Comparison of ENCODE assay signal across 24 cellular contexts in the genomic region with DNA sequence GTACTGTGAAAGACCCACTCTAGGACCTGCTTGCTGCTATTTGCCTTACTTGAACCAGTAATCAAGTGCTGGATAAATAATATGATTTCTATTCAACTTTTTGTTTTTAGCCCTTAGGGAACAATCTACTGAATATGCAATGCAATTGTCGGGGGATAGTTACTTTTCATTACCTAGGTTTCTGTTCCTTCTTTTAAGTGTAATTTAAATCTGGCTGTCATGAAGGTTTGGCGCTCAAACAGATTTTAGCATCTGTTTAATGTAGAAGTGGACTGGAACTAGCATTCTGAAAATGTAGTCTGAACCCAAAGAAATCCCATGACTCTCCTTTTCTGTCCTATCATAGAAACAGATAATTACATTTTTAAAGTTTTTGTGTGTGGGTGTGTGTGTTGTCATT. TPM values are rescaled to one million over a fixed set of nuclear protein-coding genes. Genes with fewer than 3 reads are reported as not detected.
DNase-seq lines count a peak whose midpoint lies in the region; ATAC-seq, FAIRE-seq and TF ChIP-seq lines count a peak whose summit lies in the region.
"Had no signal": no experiment of that assay in that cellular context is flagged by ENCODE, and none has a peak within 500 bp of the region (broad histone marks: within the 10 kb centered on the region; RNA-seq: fewer than 3 reads in every experiment).

No MANE protein-coding gene starts in this region.

- no peak for ATAC-seq in GM12878
- ATAC-seq in esophagus mucosa = no peak
- ATAC-seq: T-helper 17 cell had no signal

- intact Hi-C loops in GM12878 (cut with micrococcal nuclease; ENCODE audit: unreplicated experiment) = no loop called here

- H4K20me1 ChIP-seq in DOHH2 (ENCODE audit: control insufficient read depth, insufficient read depth, low read depth, low read length) (no peaks in the 10 kb centered on the region), Karpas-422 (ENCODE audit: insufficient read depth, low read depth, low read length) (no peaks in the 10 kb centered on the region), GM12878 (ENCODE audit: control insufficient read depth, insufficient read depth) (no peaks in the 10 kb centered on the region)

- H3K4me3 ChIP-seq in DOHH2 (ENCODE audit: low read length) (peak overlapping the region; percentile 7), Karpas-422 (ENCODE audit: low read length) (no peak overlapping the region), GM12878 (no peak overlapping the region; the same call in 1 of the 2 replicates), subcutaneous abdominal adipose tissue (ENCODE audit: low read depth in 1 of 5, low read length in 5 of 5) (no peak overlapping the region), BE2C (ENCODE audit: low read depth, low read length) (no peak overlapping the region)
- H3K4me3 ChIP-seq: BLaER1 treated with 17β-estradiol and CSF1 and Interleukin-3, amounts not matched to agents 10 nM and 100 nM; PC-9; SK-N-MC had no signal

- DNase-seq in Karpas-422 (peak; percentile 49), GM12878 (ENCODE audit: low read depth, low spot score) (no peak), BE2C (no peak)
- DNase-seq in stimulated activated CD4-positive, alpha-beta T cell treated with anti-CD3 and anti-CD28 coated beads, Interleukin-1b, Interleukin-23, amount 100 ng/mL, for 48 hours = no peak
- DNase-seq: Caco-2; CD4-positive, alpha-beta memory T cell; DND-41; H7; MM.1S; NCI-H1105 treated with DMSO at 0.1 percent for 48 hours; NCI-H2029 treated with DMSO at 0.1 percent for 48 hours; NCI-H226; NCI-H524; NCI-H774; NK-92 treated with Interleukin-12 subunit alpha and Interleukin-12 subunit beta, amount 100 ng/mL, for 24 hours; PC-9; RPMI8226; SHP77; T-helper 17 cell had no signal

- WGBS in GM12878 (ENCODE audit: insufficient coverage, insufficient replicate concordance, low lambda C conversion rate, missing lambda C conversion rate) = 43% methylated on average over 2 of the region's 2 CpGs

- POLR2A ChIA-PET in GM12878 (lab: Charles Lee) = no interaction called here

- no peaks in the 10 kb centered on the region for H3K79me2 ChIP-seq in DOHH2 (ENCODE audit: control insufficient read depth, low read length)
- H3K79me2 ChIP-seq in Karpas-422 (ENCODE audit: low read length) = no peaks in the 10 kb centered on the region
- H3K79me2 ChIP-seq in GM12878 (ENCODE audit: control insufficient read depth, insufficient read depth, low read length) = peaks cover 6% of the 10 kb centered on the region

- CTCF ChIA-PET in GM12878 (lab: Yijun Ruan, JAX) = interaction anchor here (0.8 to 1.4 kb wide), 4 partner anchors 35 to 289 kb away, joined by 3 to 6 read pairs (median 3); no protein-coding TSS in a partner anchor

- H3K27me3 ChIP-seq in DOHH2 (ENCODE audit: control insufficient read depth, low read length) (peaks cover 29% of the 10 kb centered on the region), Karpas-422 (ENCODE audit: low read length) (no peaks in the 10 kb centered on the region), GM12878 (replicated peaks in 1 of 2; ENCODE audit: control insufficient read depth in 2 of 2, insufficient read depth in 2 of 2, low read length in 1 of 2) (no peaks in the 10 kb centered on the region), subcutaneous abdominal adipose tissue (ENCODE audit: control insufficient read depth in 5 of 5, insufficient read depth in 4 of 5, low read length in 5 of 5) (no peaks in the 10 kb centered on the region), BE2C (no peaks in the 10 kb centered on the region)
- H3K27me3 ChIP-seq: BLaER1 treated with 17β-estradiol and CSF1 and Interleukin-3, amounts not matched to agents 10 nM and 100 nM had no signal

- no peaks in the 10 kb centered on the region for H3K9me2 ChIP-seq in DOHH2 (replicated peaks; ENCODE audit: control insufficient read depth, low read length)
- H3K9me2 ChIP-seq in Karpas-422 (replicated peaks; ENCODE audit: insufficient read depth, low read length) = no peaks in the 10 kb centered on the region

- in situ Hi-C loops in GM12878 (cut with MboI) = no loop called here

- RAD21 ChIA-PET in GM12878 (lab: Charles Lee; ENCODE audit: unreplicated experiment) = interaction anchor here (1.1 kb wide), 1 partner anchor 37 kb away, joined by 3 read pairs; no protein-coding TSS in a partner anchor

- H3K27ac ChIP-seq in DOHH2 (ENCODE audit: low read depth, low read length) (peak overlapping the region; percentile 30; the same call in 1 of the 2 replicates), Karpas-422 (ENCODE audit: low read length) (no peak overlapping the region), GM12878 (ENCODE audit: control insufficient read depth, insufficient read depth) (no peak overlapping the region), subcutaneous abdominal adipose tissue (ENCODE audit: low read depth, low read length) (peak overlapping the region; percentile 99)
- H3K27ac ChIP-seq: BLaER1 treated with 17β-estradiol and CSF1 and Interleukin-3, amounts not matched to agents 10 nM and 100 nM; PC-9; SK-N-MC had no signal

- H3K9me3 ChIP-seq in DOHH2 (ENCODE audit: control insufficient read depth, insufficient read depth, low read length) (no peaks in the 10 kb centered on the region), Karpas-422 (ENCODE audit: low read length) (no peaks in the 10 kb centered on the region), GM12878 (replicated peaks; ENCODE audit: control insufficient read depth, insufficient read depth, low read length) (no peaks in the 10 kb centered on the region), subcutaneous abdominal adipose tissue (ENCODE audit: control insufficient read depth in 5 of 5, low read length in 5 of 5) (no peaks in the 10 kb centered on the region), BE2C (no peaks in the 10 kb centered on the region)
- H3K9me3 ChIP-seq: BLaER1 treated with 17β-estradiol and CSF1 and Interleukin-3, amounts not matched to agents 10 nM and 100 nM; Caco-2 had no signal

- TF ChIP-seq EP300 in GM12878 (IDR thresholded peaks at IDR 0.05; ENCODE audit: borderline replicate concordance in 1 of 2, control insufficient read depth in 1 of 2, low read depth in 2 of 2, low read length in 2 of 2) = no peak

- SMC1A ChIA-PET in GM12878 (lab: Charles Lee; ENCODE audit: uncharacterized antibody, unreplicated experiment) = no interaction called here

- TF ChIP-seq CTCF in DOHH2 (IDR thresholded peaks at IDR 0.05; ENCODE audit: low read depth, low read length, poor library complexity, severe bottlenecking) (no peak), GM12878 (IDR thresholded peaks at IDR 0.05 in 2 of 3, conservative IDR thresholded peaks at IDR 0.05 in 1 of 3; ENCODE audit: control insufficient read depth in 2 of 3, extremely low read depth in 1 of 3, insufficient read depth in 1 of 3, low read depth in 3 of 3, low read length in 3 of 3) (no peak), BE2C (IDR thresholded peaks at IDR 0.05; ENCODE audit: low read depth, low read length) (no peak)

- H3F3A ChIP-seq in DOHH2 (ENCODE audit: control insufficient read depth, insufficient read depth) = peaks cover 7% of the 10 kb centered on the region

- H3K4me1 ChIP-seq in DOHH2 (ENCODE audit: control insufficient read depth, low read length) (peaks cover 37% of the 10 kb centered on the region), Karpas-422 (ENCODE audit: low read length) (peaks cover 26% of the 10 kb centered on the region), GM12878 (ENCODE audit: control insufficient read depth, insufficient read depth, low read length) (peaks cover 27% of the 10 kb centered on the region), subcutaneous abdominal adipose tissue (ENCODE audit: control insufficient read depth in 5 of 5, insufficient read depth in 5 of 5, low read length in 5 of 5) (peaks cover 12 to 97% (median 85%) of the 10 kb centered on the region in 5 donors), BE2C (no peaks in the 10 kb centered on the region)

- H3K9ac ChIP-seq in Karpas-422 (ENCODE audit: low read length) = no peak overlapping the region
- H3K9ac ChIP-seq in GM12878 (ENCODE audit: control insufficient read depth, insufficient read depth, low read length) = no peak overlapping the region
- H3K9ac ChIP-seq in subcutaneous abdominal adipose tissue (ENCODE audit: low read length in 5 of 5) = peak overlapping the region in 3 of 5 donors; percentile 32 to 92 (median 39)
- H3K9ac ChIP-seq: BLaER1 treated with 17β-estradiol and CSF1 and Interleukin-3, amounts not matched to agents 10 nM and 100 nM had no signal

- TF ChIP-seq RAD21 in GM12878 (IDR thresholded peaks at IDR 0.05; ENCODE audit: insufficient read depth, low read depth, low read length) = no peak

- H2AFZ ChIP-seq in Karpas-422 (ENCODE audit: low read length) (no peak overlapping the region), GM12878 (ENCODE audit: control insufficient read depth, low read depth, low read length) (no peak overlapping the region)
- H2AFZ ChIP-seq: PC-9 had no signal

- peak overlapping the region; percentile 61 for H3K4me2 ChIP-seq in DOHH2 (ENCODE audit: low read length)
- peak overlapping the region; percentile 44 for H3K4me2 ChIP-seq in Karpas-422 (ENCODE audit: low read depth, low read length, poor library complexity, severe bottlenecking)
- no peak overlapping the region for H3K4me2 ChIP-seq in GM12878 (ENCODE audit: control insufficient read depth, insufficient read depth)
- H3K4me2 ChIP-seq: PC-9 had no signal

- H3K36me3 ChIP-seq in DOHH2 (ENCODE audit: control insufficient read depth, low read length) (no peaks in the 10 kb centered on the region), Karpas-422 (ENCODE audit: insufficient read depth, low read length) (no peaks in the 10 kb centered on the region), GM12878 (ENCODE audit: control insufficient read depth in 2 of 2, insufficient read depth in 2 of 2, low read length in 1 of 2) (no peaks in the 10 kb centered on the region), subcutaneous abdominal adipose tissue (ENCODE audit: control insufficient read depth in 5 of 5, insufficient read depth in 5 of 5, low read length in 5 of 5) (peaks cover 3 to 10% (median 7%) of the 10 kb centered on the region in 5 donors), BE2C (no peaks in the 10 kb centered on the region)

- no peak for FAIRE-seq in GM12878 (lab: Jason Lieb, UNC)

- no TSS peak for BruUV-seq in GM12878 (replicated peaks; lab: Mats Ljungman, UMichigan)

- TF ChIP-seq POLR2A in GM12878 (IDR thresholded peaks at IDR 0.05; ENCODE audit: low read depth, low read length) = no peak

RNA-seq across cellular contexts. Expression of a gene that starts 4.8 kb away (rescaled TPM):
- 40.7 and 44.8 TPM in 2 replicates for total RNA-seq in Karpas-422 (2014; rRNA removed; shearing (Covaris generic); ENCODE audit: low replicate concordance)
- total RNA-seq in GM12878 (2013; cell fraction: nucleolus; rRNA removed) = 25.0 and 25.3 TPM in 2 replicates
- total RNA-seq in GM12878 (2014; rRNA removed) = 55.3 and 63.2 TPM in 2 replicates
- 38.0 and 44.9 TPM in 2 replicates for total RNA-seq in GM12878 (2014; rRNA removed; fragmentation: Illumina TruSeq; extraction: Trizol)
- 37.3 and 41.4 TPM in 2 replicates for total RNA-seq in GM12878 (2021)
- 84.8 TPM for polyA plus RNA-seq in GM12878 (2011; ENCODE audit: low read depth)
- polyA plus RNA-seq in GM12878 (2011; rRNA removed) = 58.9 and 64.9 TPM in 2 replicates
- 68.7 and 81.4 TPM in 2 replicates for polyA plus RNA-seq in GM12878 (2011; cell fraction: cytosol; rRNA removed)
- polyA plus RNA-seq in GM12878 (2011; cell fraction: nucleus; rRNA removed) = 52.0 and 106 TPM in 2 replicates
- polyA plus RNA-seq in GM12878 (2012) = 60.0 and 63.1 TPM in 2 replicates
- polyA plus RNA-seq in GM12878 (2014; fragmentation: Illumina TruSeq; extraction: Trizol) = 41.0 and 45.6 TPM in 2 replicates
- 100 to 1,000 TPM; 137 to 145 TPM for polyA plus RNA-seq in GM12878 (2014; fragmentation: Nextera tagmentation; extraction: Ambion mirVana)
- polyA plus RNA-seq in GM12878 (2014; rRNA removed) = 60.3 and 72.6 TPM in 2 replicates
- polyA plus RNA-seq in GM12878 (2016; fragmentation: Nextera tagmentation; extraction: Ambion mirVana) = 100 to 1,000 TPM; 105 to 120 TPM
- 21.4 and 31.2 TPM in 2 replicates for polyA minus RNA-seq in GM12878 (2011; rRNA and poly(A)+ RNA removed)
- 15.9 and 19.5 TPM in 2 replicates for polyA minus RNA-seq in GM12878 (2011; cell fraction: cytosol; rRNA and poly(A)+ RNA removed)
- 10.3 and 16.4 TPM in 2 replicates for polyA minus RNA-seq in GM12878 (2011; cell fraction: nucleus; rRNA and poly(A)+ RNA removed)
- 58.9 TPM for total RNA-seq in esophagus mucosa
- 86.5 TPM for polyA plus RNA-seq in BE2C (2012; ENCODE audit: insufficient read depth, insufficient read length, low read depth)

Comparison
In these comparisons a context has a peak if more than half of its experiments do, and no peak if none do; other contexts are left out.
1. H3K27ac ChIP-seq: peak in DOHH2 (single experiment) and subcutaneous abdominal adipose tissue (single experiment); none in Karpas-422 (single experiment) and GM12878 (single experiment).
2. H3K9ac ChIP-seq: peak in subcutaneous abdominal adipose tissue (3 of 5); none in Karpas-422 (single experiment) and GM12878 (single experiment).